12 cellular contexts compared by ENCODE assay signal in genomic region chr2:219540784-219541504, GRCh38. TPM values are rescaled to one million over a fixed set of nuclear protein-coding genes. Genes with fewer than 3 reads are reported as not detected.
DNase-seq lines count a peak whose midpoint lies in the region; ATAC-seq and TF ChIP-seq lines count a peak whose summit lies in the region.
"Had no signal": no experiment of that assay in that cellular context is flagged by ENCODE, and none has a peak within 500 bp of the region (broad histone marks: within the 10 kb centered on the region; RNA-seq: fewer than 3 reads in every experiment).

No MANE protein-coding gene starts in this region.

- CTCF ChIA-PET in CD8-positive, alpha-beta T cell (lab: Charles Lee) = interaction anchor here (0.5 to 7.7 kb wide), 38 partner anchors 8 to 260 kb away, joined by 3 to 67 read pairs (median 4); partner anchors contain the start of gene STK11IP

- intact Hi-C loops in CD8-positive, alpha-beta T cell (cut with DNase I, micrococcal nuclease) = loop anchor here (1.0 to 5.0 kb wide), 8 partner anchors 19 to 1976 kb away; partner anchors contain the start of genes ANKZF1 (in 1 of the 2), ATG9A (in 1 of the 2), CNPPD1 (in 1 of the 2) and DNPEP (in 1 of the 2)
- intact Hi-C loops in activated T-helper 1 cell treated with anti-CD3 and anti-CD28 coated beads, Interleukin-12 subunit alpha, Interleukin-12 subunit beta, Interleukin-2, Interleukin-4 antibody, amounts not matched to agents 30 ng/mL and 10 ng/mL and 1 ng/mL, durations not matched to agents 14 hours and 24 hours and 36 hours (cut with micrococcal nuclease) = loop anchor here (1.0 to 10.0 kb wide), 7 partner anchors 19 to 1269 kb away; partner anchors contain the start of genes AAMP, PNKD, PTPRN and RNF25

- H3K27me3 ChIP-seq in CD8-positive, alpha-beta T cell (ENCODE audit: insufficient read depth, low read length) = no peaks in the 10 kb centered on the region
- H3K27me3 ChIP-seq: body of pancreas had no signal

- H3K36me3 ChIP-seq in CD8-positive, alpha-beta T cell (ENCODE audit: insufficient read depth, low read length) = no peaks in the 10 kb centered on the region

- H3K9me3 Mint-ChIP-seq in CD8-positive, alpha-beta T cell = no peaks in the 10 kb centered on the region
- H3K9me3 Mint-ChIP-seq in HFFc6 = no peaks in the 10 kb centered on the region
- H3K9me3 Mint-ChIP-seq in activated T-helper 1 cell treated with anti-CD3 and anti-CD28 coated beads, Interleukin-12 subunit alpha, Interleukin-12 subunit beta, Interleukin-2, Interleukin-4 antibody, amounts not matched to agents 30 ng/mL and 10 ng/mL and 1 ng/mL, durations not matched to agents 14 hours and 24 hours and 36 hours = no peaks in the 10 kb centered on the region
- no peaks in the 10 kb centered on the region for H3K9me3 Mint-ChIP-seq in naive thymus-derived CD8-positive, alpha-beta T cell
- H3K9me3 Mint-ChIP-seq: stimulated activated naive CD8-positive, alpha-beta T cell treated with anti-CD3 and anti-CD28 coated beads, Interleukin-15, amount 100 ng/mL, for 72 hours had no signal

- no peak overlapping the region for H3K27ac ChIP-seq in CD8-positive, alpha-beta T cell (ENCODE audit: low read depth, low read length)
- H3K27ac ChIP-seq: WERI-Rb-1 had no signal

- peaks cover 18% of the 10 kb centered on the region for H3K4me1 ChIP-seq in CD8-positive, alpha-beta T cell (ENCODE audit: insufficient read depth, low read length)

- peak overlapping the region; percentile 87 for H3K4me3 Mint-ChIP-seq in CD8-positive, alpha-beta T cell
- H3K4me3 Mint-ChIP-seq in HFFc6 = peak overlapping the region; percentile 51; the same call in 1 of the 2 replicates
- H3K4me3 Mint-ChIP-seq in activated T-helper 1 cell treated with anti-CD3 and anti-CD28 coated beads, Interleukin-12 subunit alpha, Interleukin-12 subunit beta, Interleukin-2, Interleukin-4 antibody, amounts not matched to agents 30 ng/mL and 10 ng/mL and 1 ng/mL, durations not matched to agents 14 hours and 24 hours and 36 hours = peak overlapping the region; percentile 93
- peak overlapping the region; percentile 43 to 88 (median 80) for H3K4me3 Mint-ChIP-seq in naive thymus-derived CD8-positive, alpha-beta T cell

- no peak overlapping the region for H3K4me3 ChIP-seq in CD8-positive, alpha-beta T cell (ENCODE audit: low read depth, low read length)
- H3K4me3 ChIP-seq: body of pancreas had no signal

- no peaks in the 10 kb centered on the region for H3K9me3 ChIP-seq in CD8-positive, alpha-beta T cell (ENCODE audit: low read length)
- H3K9me3 ChIP-seq: body of pancreas had no signal

- no peak for TF ChIP-seq CTCF in CD8-positive, alpha-beta T cell (IDR thresholded peaks at IDR 0.05)
- no peak for TF ChIP-seq CTCF in HFFc6 (IDR thresholded peaks at IDR 0.05)

- peaks cover 4% of the 10 kb centered on the region for H3K36me3 Mint-ChIP-seq in CD8-positive, alpha-beta T cell
- peaks cover 9% of the 10 kb centered on the region for H3K36me3 Mint-ChIP-seq in HFFc6 (ENCODE audit: low read depth)
- peaks cover 7% of the 10 kb centered on the region for H3K36me3 Mint-ChIP-seq in activated T-helper 1 cell treated with anti-CD3 and anti-CD28 coated beads, Interleukin-12 subunit alpha, Interleukin-12 subunit beta, Interleukin-2, Interleukin-4 antibody, amounts not matched to agents 30 ng/mL and 10 ng/mL and 1 ng/mL, durations not matched to agents 14 hours and 24 hours and 36 hours (ENCODE audit: low read depth)
- no peaks in the 10 kb centered on the region for H3K36me3 Mint-ChIP-seq in naive thymus-derived CD8-positive, alpha-beta T cell

- ATAC-seq in CD8-positive, alpha-beta T cell = no peak
- no peak for ATAC-seq in naive thymus-derived CD8-positive, alpha-beta T cell
- no peak for ATAC-seq in GM21528 (IDR thresholded peaks at IDR 0.05; ENCODE audit: low FRiP score, unreplicated experiment)

- peaks cover 25% of the 10 kb centered on the region for H3K4me1 Mint-ChIP-seq in CD8-positive, alpha-beta T cell (ENCODE audit: low read depth)
- H3K4me1 Mint-ChIP-seq in HFFc6 (ENCODE audit: low read depth) = peaks cover 22% of the 10 kb centered on the region
- peaks cover 20% of the 10 kb centered on the region for H3K4me1 Mint-ChIP-seq in activated T-helper 1 cell treated with anti-CD3 and anti-CD28 coated beads, Interleukin-12 subunit alpha, Interleukin-12 subunit beta, Interleukin-2, Interleukin-4 antibody, amounts not matched to agents 30 ng/mL and 10 ng/mL and 1 ng/mL, durations not matched to agents 14 hours and 24 hours and 36 hours (ENCODE audit: low read depth)
- H3K4me1 Mint-ChIP-seq in naive thymus-derived CD8-positive, alpha-beta T cell = peaks cover 12 to 29% (median 23%) of the 10 kb centered on the region in 4 donors

- POLR2A ChIA-PET in CD8-positive, alpha-beta T cell (lab: Charles Lee) = no interaction called here
- POLR2A ChIA-PET in naive thymus-derived CD8-positive, alpha-beta T cell (lab: Charles Lee) = no interaction called here

- no peak overlapping the region for H3K27ac Mint-ChIP-seq in CD8-positive, alpha-beta T cell
- H3K27ac Mint-ChIP-seq in HFFc6 = no peak overlapping the region
- H3K27ac Mint-ChIP-seq in activated T-helper 1 cell treated with anti-CD3 and anti-CD28 coated beads, Interleukin-12 subunit alpha, Interleukin-12 subunit beta, Interleukin-2, Interleukin-4 antibody, amounts not matched to agents 30 ng/mL and 10 ng/mL and 1 ng/mL, durations not matched to agents 14 hours and 24 hours and 36 hours = no peak overlapping the region
- peak overlapping the region in 1 of 10 donors; percentile 78 for H3K27ac Mint-ChIP-seq in naive thymus-derived CD8-positive, alpha-beta T cell
- H3K27ac Mint-ChIP-seq: stimulated activated naive CD8-positive, alpha-beta T cell treated with anti-CD3 and anti-CD28 coated beads, Interleukin-15, amount 100 ng/mL, for 72 hours had no signal

- peak in 1 of 7 experiments; percentile 1 for DNase-seq in CD8-positive, alpha-beta T cell
- DNase-seq in HFFc6 = no peak
- DNase-seq in activated T-helper 1 cell treated with anti-CD3 and anti-CD28 coated beads, Interleukin-12 subunit alpha, Interleukin-12 subunit beta, Interleukin-2, Interleukin-4 antibody, amounts not matched to agents 30 ng/mL and 10 ng/mL and 1 ng/mL, durations not matched to agents 14 hours and 24 hours and 36 hours (ENCODE audit: low spot score) = no peak
- DNase-seq in naive thymus-derived CD8-positive, alpha-beta T cell = no peak
- DNase-seq in hepatic stellate cell (ENCODE audit: low spot score) = no peak
- no peak for DNase-seq in islet precursor cell

- H3K27me3 Mint-ChIP-seq in CD8-positive, alpha-beta T cell (ENCODE audit: low read depth) = no peaks in the 10 kb centered on the region
- H3K27me3 Mint-ChIP-seq in HFFc6 (ENCODE audit: insufficient read depth) = peaks cover 2% of the 10 kb centered on the region; the same call in 1 of the 2 replicates
- H3K27me3 Mint-ChIP-seq in activated T-helper 1 cell treated with anti-CD3 and anti-CD28 coated beads, Interleukin-12 subunit alpha, Interleukin-12 subunit beta, Interleukin-2, Interleukin-4 antibody, amounts not matched to agents 30 ng/mL and 10 ng/mL and 1 ng/mL, durations not matched to agents 14 hours and 24 hours and 36 hours (ENCODE audit: insufficient read depth) = peaks cover 12% of the 10 kb centered on the region
- peaks cover 0 to 2% (median under 1%) of the 10 kb centered on the region in 5 donors for H3K27me3 Mint-ChIP-seq in naive thymus-derived CD8-positive, alpha-beta T cell

RNA-seq across cellular contexts. Expression of gene CHPF, which starts 2.7 kb away (rescaled TPM):
- total RNA-seq in CD8-positive, alpha-beta T cell = 1 to 10 TPM; 5.2 to 6.2 TPM
- total RNA-seq in HFFc6 (2021; fragmentation: NEBNext Ultra II Directional; extraction: Animal tissue kit (Norgen Biotek cat#: 25700)) = 100 to 1,000 TPM; 116 to 190 (median 139) TPM
- 41.3 and 43.4 TPM in 2 replicates for total RNA-seq in activated T-helper 1 cell treated with anti-CD3 and anti-CD28 coated beads, Interleukin-12 subunit alpha, Interleukin-12 subunit beta, Interleukin-2, Interleukin-4 antibody, amounts not matched to agents 30 ng/mL and 10 ng/mL and 1 ng/mL, durations not matched to agents 14 hours and 24 hours and 36 hours
- 1 to 10 TPM; 3.7 to 3.8 TPM for total RNA-seq in naive thymus-derived CD8-positive, alpha-beta T cell
- polyA plus RNA-seq in naive thymus-derived CD8-positive, alpha-beta T cell = 1 to 10 TPM; 3.8 to 4.2 (median 4.2) TPM

RNA-seq across cellular contexts. Expression of gene TMEM198, which starts 2.9 kb away (rescaled TPM):
- under 1 TPM; 0.31 to 0.46 TPM for total RNA-seq in CD8-positive, alpha-beta T cell
- total RNA-seq in HFFc6 (2021; fragmentation: NEBNext Ultra II Directional; extraction: Animal tissue kit (Norgen Biotek cat#: 25700)) = 1 to 10 TPM; 2.3 to 2.8 (median 2.7) TPM
- 2.9 and 3.3 TPM in 2 replicates for total RNA-seq in activated T-helper 1 cell treated with anti-CD3 and anti-CD28 coated beads, Interleukin-12 subunit alpha, Interleukin-12 subunit beta, Interleukin-2, Interleukin-4 antibody, amounts not matched to agents 30 ng/mL and 10 ng/mL and 1 ng/mL, durations not matched to agents 14 hours and 24 hours and 36 hours
- under 1 TPM; 0.36 to 0.49 TPM for total RNA-seq in naive thymus-derived CD8-positive, alpha-beta T cell
- polyA plus RNA-seq in naive thymus-derived CD8-positive, alpha-beta T cell = under 1 TPM in 1 of 3 donors, not detected in 2; 0.21 TPM

RNA-seq across cellular contexts. Expression of gene ASIC4, which starts 26.7 kb away (rescaled TPM):
- under 1 TPM in 1 of 2 experiments, not detected in 1; 0.14 TPM for total RNA-seq in CD8-positive, alpha-beta T cell
- total RNA-seq in HFFc6 (2021; fragmentation: NEBNext Ultra II Directional; extraction: Animal tissue kit (Norgen Biotek cat#: 25700)) = under 1 TPM in 3 of 6 experiments, not detected in 3; 0.05 to 0.19 (median 0.07) TPM
- 0.08 TPM in 1 of 2 replicates, not detected in the other for total RNA-seq in activated T-helper 1 cell treated with anti-CD3 and anti-CD28 coated beads, Interleukin-12 subunit alpha, Interleukin-12 subunit beta, Interleukin-2, Interleukin-4 antibody, amounts not matched to agents 30 ng/mL and 10 ng/mL and 1 ng/mL, durations not matched to agents 14 hours and 24 hours and 36 hours
- under 1 TPM; 0.21 to 0.30 TPM for total RNA-seq in naive thymus-derived CD8-positive, alpha-beta T cell
- not detected for polyA plus RNA-seq in naive thymus-derived CD8-positive, alpha-beta T cell
- total RNA-seq: body of pancreas, osteoblast, SK-MEL-5 had no signal

RNA-seq across cellular contexts. Expression of gene OBSL1, which starts 30.4 kb away (rescaled TPM):
- total RNA-seq in CD8-positive, alpha-beta T cell = under 1 TPM in 1 of 2 experiments, not detected in 1; 0.35 TPM
- 10 to 100 TPM; 60.0 to 85.2 (median 65.8) TPM for total RNA-seq in HFFc6 (2021; fragmentation: NEBNext Ultra II Directional; extraction: Animal tissue kit (Norgen Biotek cat#: 25700))
- 0.21 and 0.24 TPM in 2 replicates for total RNA-seq in activated T-helper 1 cell treated with anti-CD3 and anti-CD28 coated beads, Interleukin-12 subunit alpha, Interleukin-12 subunit beta, Interleukin-2, Interleukin-4 antibody, amounts not matched to agents 30 ng/mL and 10 ng/mL and 1 ng/mL, durations not matched to agents 14 hours and 24 hours and 36 hours
- 1 to 10 TPM in 1 of 2 experiments, under 1 TPM in 1; 0.96 to 1.1 TPM for total RNA-seq in naive thymus-derived CD8-positive, alpha-beta T cell
- not detected for polyA plus RNA-seq in naive thymus-derived CD8-positive, alpha-beta T cell

RNA-seq across cellular contexts. Expression of gene INHA, which starts 31.2 kb away (rescaled TPM):
- total RNA-seq in CD8-positive, alpha-beta T cell = not detected
- under 1 TPM in 5 of 6 experiments, not detected in 1; 0.14 to 0.45 (median 0.25) TPM for total RNA-seq in HFFc6 (2021; fragmentation: NEBNext Ultra II Directional; extraction: Animal tissue kit (Norgen Biotek cat#: 25700))
- total RNA-seq in activated T-helper 1 cell treated with anti-CD3 and anti-CD28 coated beads, Interleukin-12 subunit alpha, Interleukin-12 subunit beta, Interleukin-2, Interleukin-4 antibody, amounts not matched to agents 30 ng/mL and 10 ng/mL and 1 ng/mL, durations not matched to agents 14 hours and 24 hours and 36 hours = not detected in 2 replicates
- not detected for total RNA-seq in naive thymus-derived CD8-positive, alpha-beta T cell
- not detected for polyA plus RNA-seq in naive thymus-derived CD8-positive, alpha-beta T cell
